Comparison of ENCODE assay signal across 1 cellular context in genomic region chr6:34414999-34415858, GRCh38.
TF ChIP-seq lines count a peak whose summit lies in the region.

No MANE protein-coding gene starts in this region.

TF ChIP-seq in K562, 482 proteins besides CTCF, POLR2A, EP300 and RAD21 (continued from another document and continues in another):
- TF ChIP-seq ZNF407 (IDR thresholded peaks at IDR 0.05; ENCODE audit: low read depth) (peak; percentile 5; the same call in 1 of the 2 replicates), ZNF175 (CRISPR knock-in tag; IDR thresholded peaks at IDR 0.05; ENCODE audit: low read depth) (no peak), THRAP3 (IDR thresholded peaks at IDR 0.05; ENCODE audit: borderline replicate concordance) (no peak), ATF6 (CRISPR knock-in tag; IDR thresholded peaks at IDR 0.05) (peak; percentile 32; the same call in 1 of the 2 replicates), ZNF507 (tag; conservative IDR thresholded peaks at IDR 0.05) (no peak), XRCC3 (IDR thresholded peaks at IDR 0.05) (no peak), SREBF2 (CRISPR knock-in tag; IDR thresholded peaks at IDR 0.05) (no peak), SMC3 (conservative IDR thresholded peaks at IDR 0.05; ENCODE audit: insufficient read depth, low read depth, low read length) (peak; percentile 72), CEBPB (tag; IDR thresholded peaks at IDR 0.05) (no peak), ZNF165 (CRISPR knock-in tag; IDR thresholded peaks at IDR 0.05; ENCODE audit: borderline replicate concordance) (no peak), CCNT2 (IDR thresholded peaks at IDR 0.05; ENCODE audit: borderline replicate concordance, extremely low read depth, insufficient read length, low read depth, low read length) (no peak), ZNF124 (CRISPR knock-in tag; IDR thresholded peaks at IDR 0.05) (no peak), CHAMP1 (IDR thresholded peaks at IDR 0.05) (0 out of 2 replicates have a peak, but pooled peaks have one; percentile 25), ARID3B (CRISPR knock-in tag; IDR thresholded peaks at IDR 0.05; ENCODE audit: borderline replicate concordance) (no peak), ZNF280A (IDR thresholded peaks at IDR 0.05; ENCODE audit: low read depth, partially characterized antibody) (no peak), BRD4 (IDR thresholded peaks at IDR 0.05) (no peak), ZNF717 (CRISPR knock-in tag; IDR thresholded peaks at IDR 0.05) (no peak), SRSF9 (IDR thresholded peaks at IDR 0.05; ENCODE audit: borderline replicate concordance, low read depth, low read length) (no peak), YBX1 (IDR thresholded peaks at IDR 0.05) (no peak), RBM25 (IDR thresholded peaks at IDR 0.05; ENCODE audit: low read depth, low read length, severe bottlenecking) (peak; percentile 46), MEIS2 (IDR thresholded peaks at IDR 0.05; ENCODE audit: partially characterized antibody) (peak; percentile 30), ATF3 (IDR thresholded peaks at IDR 0.05) (no peak), ATF3 (CRISPR knock-in tag; conservative IDR thresholded peaks at IDR 0.05) (peak; percentile 19; the same call in 1 of the 2 replicates), NFIC (IDR thresholded peaks at IDR 0.05) (no peak), MNT (conservative IDR thresholded peaks at IDR 0.05) (0 out of 4 replicates have a peak, but pooled peaks of 1 of the 2 experiments have one; percentile 30), GATAD2A (IDR thresholded peaks at IDR 0.05) (no peak), MAFK (IDR thresholded peaks at IDR 0.05; ENCODE audit: low read length) (no peak), ZNF23 (CRISPR knock-in tag; IDR thresholded peaks at IDR 0.05) (no peak), CEBPZ (IDR thresholded peaks at IDR 0.05; ENCODE audit: borderline replicate concordance, low read depth, low read length) (peak; percentile 28; the same call in 1 of the 2 replicates), ZBTB49 (CRISPR knock-in tag; IDR thresholded peaks at IDR 0.05; ENCODE audit: borderline replicate concordance) (no peak), ZNF644 (tag; IDR thresholded peaks at IDR 0.05; ENCODE audit: low read depth) (no peak)
